In the genomic region with DNA sequence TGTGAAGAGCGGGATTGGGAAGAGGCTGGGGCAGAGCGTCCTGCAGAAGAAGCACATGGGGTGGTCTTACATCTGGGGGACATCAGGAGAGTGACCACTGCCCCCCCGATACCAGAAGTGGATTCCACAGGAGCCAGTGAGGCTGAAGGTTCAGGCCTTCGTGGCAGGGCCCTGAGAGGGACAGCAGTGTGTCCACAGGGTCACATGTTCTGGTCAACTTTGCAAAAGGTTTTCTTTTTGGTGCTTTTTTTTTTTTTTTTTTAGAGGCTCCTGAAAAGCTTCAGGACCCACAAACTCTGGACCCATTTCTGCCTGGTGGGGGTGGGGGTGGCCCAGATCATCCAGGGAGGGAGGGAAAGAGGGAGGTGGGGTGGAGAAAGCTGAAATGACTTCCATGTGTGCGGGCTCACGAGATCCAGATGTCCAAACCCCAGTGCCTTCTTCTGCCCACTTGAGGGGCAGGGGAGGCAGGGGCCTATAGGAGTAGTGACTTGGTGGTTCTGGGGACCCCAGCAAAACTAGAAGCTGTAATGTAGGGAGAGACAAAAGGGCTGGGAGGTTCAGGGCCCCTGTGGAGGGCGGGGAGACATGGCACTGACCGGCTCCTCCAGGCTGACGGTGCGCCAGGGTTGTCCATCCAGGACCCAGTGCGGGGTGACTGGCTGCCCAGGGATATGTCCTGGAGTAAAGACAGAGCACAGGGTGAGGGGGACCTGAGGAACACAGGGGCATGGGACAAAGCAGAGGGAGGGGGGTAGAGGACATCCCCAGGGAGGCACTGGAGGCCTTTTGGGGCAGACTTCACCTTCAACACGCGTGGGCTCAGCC, we compare ENCODE assay signal across 20 cellular contexts. TPM values are rescaled to one million over a fixed set of nuclear protein-coding genes. Genes with fewer than 3 reads are reported as not detected.
DNase-seq lines count a peak whose midpoint lies in the region; TF ChIP-seq lines count a peak whose summit lies in the region.
"Had no signal": no experiment of that assay in that cellular context is flagged by ENCODE, and none has a peak within 500 bp of the region (broad histone marks: within the 10 kb centered on the region; RNA-seq: fewer than 3 reads in every experiment).

No MANE protein-coding gene starts in this region.

- DNase-seq in GM03348 (ENCODE audit: low spot score) (peak; percentile 80), colonic mucosa (no peak), mesenchymal stem cell (no peak), cerebellum (ENCODE audit: low spot score) (no peak), NCI-H2029 (lab: John Stamatoyannopoulos, UW) (no peak), DMS114 treated with DMSO at 0.1 percent for 48 hours (lab: John Stamatoyannopoulos, UW; ENCODE audit: unreplicated experiment) (no peak), NCI-H446 (lab: John Stamatoyannopoulos, UW) (no peak)
- DNase-seq: activated effector memory CD4-positive, alpha-beta T cell treated with Interleukin-2 at 50 U/mL for 16 hours; BE2C; DMS 273 treated with DMSO at 0.1 percent for 48 hours; left lung; NCI-H146; NCI-H524 treated with DMSO at 0.1 percent for 48 hours; OCI-M1; stimulated activated naive CD8-positive, alpha-beta T cell treated with anti-CD3 and anti-CD28 coated beads, Interleukin-15, amount 100 ng/mL, for 72 hours; SW 1271 had no signal

- H3K9ac ChIP-seq in colonic mucosa (ENCODE audit: low read depth in 2 of 2, low read length in 2 of 2) = no peak overlapping the region
- peak overlapping the region; percentile 87 for H3K9ac ChIP-seq in mesenchymal stem cell (ENCODE audit: low read length)
- peak overlapping the region in 1 of 2 donors; percentile 76 for H3K9ac ChIP-seq in stomach smooth muscle (ENCODE audit: low read length in 2 of 2)

- H3K9me3 ChIP-seq in colonic mucosa (no peaks in the 10 kb centered on the region), mesenchymal stem cell (ENCODE audit: control insufficient read depth, low read length) (no peaks in the 10 kb centered on the region), stomach smooth muscle (ENCODE audit: control insufficient read depth in 2 of 2, low read length in 2 of 2) (no peaks in the 10 kb centered on the region)
- H3K9me3 ChIP-seq: BE2C, left lung had no signal

- WGBS in mesenchymal stem cell = 92% methylated on average over 13 of the region's 13 CpGs

- no peaks in the 10 kb centered on the region for H3K36me3 ChIP-seq in colonic mucosa
- H3K36me3 ChIP-seq in mesenchymal stem cell (ENCODE audit: control insufficient read depth in 1 of 2, insufficient read depth in 2 of 2, low read depth in 1 of 2, low read length in 2 of 2) = peaks cover 11 to 42% of the 10 kb centered on the region in 2 experiments
- H3K36me3 ChIP-seq in stomach smooth muscle (ENCODE audit: control insufficient read depth in 2 of 2, insufficient read depth in 2 of 2, low read length in 2 of 2) = peaks cover 3 to 8% of the 10 kb centered on the region in 2 donors
- H3K36me3 ChIP-seq: BE2C, left lung had no signal

- peak overlapping the region; percentile 19 for H4K91ac ChIP-seq in mesenchymal stem cell (ENCODE audit: low read length)

- H2BK12ac ChIP-seq in mesenchymal stem cell (ENCODE audit: low read length in 2 of 2) = peak overlapping the region in 1 of 2 experiments; percentile 47

- intact Hi-C loops in colonic mucosa (cut with DNase I) = no loop called here

- H3K4ac ChIP-seq in mesenchymal stem cell (ENCODE audit: low read depth in 1 of 2, low read length in 2 of 2) = no peak overlapping the region

- H3K18ac ChIP-seq in mesenchymal stem cell (ENCODE audit: low read depth in 1 of 2, low read length in 2 of 2) = no peak overlapping the region

- no peak overlapping the region for H2BK15ac ChIP-seq in mesenchymal stem cell (ENCODE audit: low read depth, poor library complexity, severe bottlenecking)

- peak overlapping the region; percentile 64 for H2AK5ac ChIP-seq in mesenchymal stem cell (ENCODE audit: low read length, severe bottlenecking)

- no peak overlapping the region for H3K14ac ChIP-seq in mesenchymal stem cell (ENCODE audit: low read length in 2 of 2)

- no peaks in the 10 kb centered on the region for H3K4me1 ChIP-seq in colonic mucosa
- H3K4me1 ChIP-seq in mesenchymal stem cell (ENCODE audit: control insufficient read depth, insufficient read depth, low read depth, low read length) = peaks cover 47% of the 10 kb centered on the region
- H3K4me1 ChIP-seq in stomach smooth muscle (ENCODE audit: control insufficient read depth, insufficient read depth, low read length) = peaks cover 49% of the 10 kb centered on the region
- H3K4me1 ChIP-seq: BE2C had no signal

- H3K27ac ChIP-seq in colonic mucosa = peak overlapping the region; percentile 53
- H3K27ac ChIP-seq in mesenchymal stem cell (ENCODE audit: low read length, poor library complexity, severe bottlenecking) = no peak overlapping the region
- peak overlapping the region; percentile 85 for H3K27ac ChIP-seq in stomach smooth muscle (ENCODE audit: low read length)
- H3K27ac ChIP-seq: HL-60 had no signal

- peaks cover 3% of the 10 kb centered on the region for H3K79me1 ChIP-seq in mesenchymal stem cell (replicated peaks; ENCODE audit: low read length, poor library complexity, severe bottlenecking)

- H2BK5ac ChIP-seq in mesenchymal stem cell (ENCODE audit: low read depth, low read length, poor library complexity, severe bottlenecking) = no peak overlapping the region

- no peak overlapping the region for H4K8ac ChIP-seq in mesenchymal stem cell (ENCODE audit: low read length)

- no peak overlapping the region for H3K4me3 ChIP-seq in colonic mucosa
- peak overlapping the region in 1 of 2 experiments; percentile 90 for H3K4me3 ChIP-seq in mesenchymal stem cell (ENCODE audit: insufficient read depth in 1 of 2, low read depth in 1 of 2, low read length in 2 of 2)
- H3K4me3 ChIP-seq in stomach smooth muscle (ENCODE audit: low read length in 2 of 2) = peak overlapping the region in 1 of 2 donors; percentile 81
- H3K4me3 ChIP-seq: left lung, smooth muscle cell had no signal

- H3K23ac ChIP-seq in mesenchymal stem cell (ENCODE audit: low read length in 2 of 2) = no peak overlapping the region

- no peak for TF ChIP-seq CTCF in colonic mucosa (IDR thresholded peaks at IDR 0.05)

- no peak overlapping the region for H2AFZ ChIP-seq in mesenchymal stem cell (ENCODE audit: low read depth, low read length)

- H3K27me3 ChIP-seq in colonic mucosa (peaks cover 20% of the 10 kb centered on the region), mesenchymal stem cell (ENCODE audit: control insufficient read depth in 1 of 2, insufficient read depth in 1 of 2, low read length in 2 of 2) (no peaks in the 10 kb centered on the region), stomach smooth muscle (ENCODE audit: control insufficient read depth in 1 of 2, insufficient read depth in 2 of 2, low read length in 2 of 2) (no peaks in the 10 kb centered on the region)

- no peak overlapping the region for H3K4me2 ChIP-seq in mesenchymal stem cell (ENCODE audit: low read length, poor library complexity, severe bottlenecking)

- H2BK120ac ChIP-seq in mesenchymal stem cell (ENCODE audit: low read depth, low read length) = no peak overlapping the region

RNA-seq across cellular contexts. Expression of gene ADAM33, which starts 2.7 kb away (rescaled TPM):
- total RNA-seq in colonic mucosa = 1 to 10 TPM; 6.7 to 8.1 TPM
- 8.8 TPM for polyA plus RNA-seq in mesenchymal stem cell (2013, experiment 1 of 2)
- polyA plus RNA-seq in mesenchymal stem cell (2013, experiment 2 of 2) = 7.8 TPM
- total RNA-seq in cerebellum = 6.3 TPM

RNA-seq across cellular contexts. Expression of gene GFRA4, which starts 15.9 kb away (rescaled TPM):
- total RNA-seq in colonic mucosa (not detected), cerebellum (not detected)
- polyA plus RNA-seq in mesenchymal stem cell (2013, experiment 1 of 2) = not detected
- polyA plus RNA-seq in mesenchymal stem cell (2013, experiment 2 of 2) = not detected
- total RNA-seq: endodermal cell, left lung, smooth muscle cell had no signal
- polyA plus RNA-seq: smooth muscle cell had no signal

RNA-seq across cellular contexts. Expression of gene SIGLEC1, which starts 33.3 kb away (rescaled TPM):
- 1 to 10 TPM; 2.5 to 4.6 TPM for total RNA-seq in colonic mucosa
- polyA plus RNA-seq in mesenchymal stem cell (2013, experiment 1 of 2) = not detected
- not detected for polyA plus RNA-seq in mesenchymal stem cell (2013, experiment 2 of 2)
- 0.82 TPM for total RNA-seq in cerebellum
- total RNA-seq: endodermal cell, smooth muscle cell had no signal
- polyA plus RNA-seq: smooth muscle cell had no signal

RNA-seq across cellular contexts. Expression of gene HSPA12B, which starts 53.4 kb away (rescaled TPM):
- total RNA-seq in colonic mucosa (1 to 10 TPM; 1.5 to 1.7 TPM), cerebellum (3.3 TPM)
- 0.03 TPM for polyA plus RNA-seq in mesenchymal stem cell (2013, experiment 1 of 2)
- polyA plus RNA-seq in mesenchymal stem cell (2013, experiment 2 of 2) = 0.04 TPM
